8 cellular contexts compared by ENCODE assay signal in the genomic region with DNA sequence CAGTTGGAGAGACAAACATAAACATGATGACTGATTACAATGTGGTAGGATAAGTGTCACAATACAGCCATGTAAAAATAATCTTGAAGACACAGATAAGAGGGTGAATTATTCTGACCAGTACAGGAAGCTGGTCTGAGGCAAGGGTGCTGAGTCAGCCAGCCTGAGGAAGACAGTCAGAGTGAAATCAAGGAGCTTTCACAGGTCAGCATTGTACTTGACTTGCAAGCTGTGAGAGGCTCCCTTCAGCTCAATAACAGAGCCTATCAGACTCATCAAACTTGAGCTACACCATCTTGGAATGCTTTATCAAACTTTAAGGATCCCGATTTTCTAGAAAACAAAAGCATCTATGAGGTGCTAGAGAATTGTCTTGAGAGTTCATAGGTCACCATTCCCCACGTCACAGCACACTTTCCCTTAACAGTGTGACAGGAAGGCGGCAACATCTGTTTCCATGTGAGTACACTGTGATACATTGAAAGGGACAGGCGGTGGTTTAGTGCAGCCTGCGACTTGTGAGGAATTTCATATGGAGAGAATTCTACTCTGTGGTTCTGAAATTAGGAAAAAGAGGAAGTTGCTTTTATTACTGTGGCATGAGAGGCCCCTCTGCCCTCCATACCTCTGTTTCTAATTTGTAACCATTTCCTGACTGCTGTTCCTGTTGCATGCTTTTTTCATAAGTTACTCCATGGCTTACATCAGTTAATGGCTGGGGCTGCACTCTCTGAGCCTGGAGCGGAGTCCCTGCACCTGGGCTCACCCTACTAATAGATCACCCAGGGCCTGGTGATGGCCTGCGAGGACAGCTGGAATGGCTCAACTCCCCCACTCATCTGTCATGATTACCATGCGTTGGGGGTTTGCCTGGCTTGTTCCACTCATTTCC.
A peak's percentile ranks its signal among the peaks of the same experiment; 100 is the strongest.
DNase-seq lines count a peak whose midpoint lies in the region; ATAC-seq and TF ChIP-seq lines count a peak whose summit lies in the region.

No MANE protein-coding gene starts in this region.

- 64 to 70% methylated on average over 8 of the region's 8 CpGs for WGBS in lower leg skin, 2 donors

- peak; percentile 73 for ATAC-seq in HG02973 (IDR thresholded peaks at IDR 0.05; ENCODE audit: unreplicated experiment)

- intact Hi-C loops in lower leg skin (cut with DNase I; ENCODE audit: low total_unique reads), result no loop called here

- no peak for TF ChIP-seq POLR2A in lower leg skin (IDR thresholded peaks at IDR 0.05)

- no peak overlapping the region for H3K4me3 ChIP-seq in lower leg skin (ENCODE audit: low read depth, poor library complexity, severe bottlenecking)

- DNase-seq in NK-92 treated with Interleukin-12 subunit alpha and Interleukin-12 subunit beta, amount 100 ng/mL, for 24 hours (lab: John Stamatoyannopoulos, UW), result peak; percentile 35
- DNase-seq in NK-92 (lab: John Stamatoyannopoulos, UW; ENCODE audit: unreplicated experiment), result no peak
- DNase-seq in SK-N-DZ (ENCODE audit: low spot score), result peak; percentile 96
- DNase-seq in kidney tubule cell (ENCODE audit: low spot score), result peak; percentile 64
- no peak for DNase-seq in LoVo (ENCODE audit: low spot score)
- no peak for DNase-seq in T-helper 9 cell
- DNase-seq in lower leg skin (ENCODE audit: low spot score in 2 of 2), result no peak

- TF ChIP-seq CTCF in lower leg skin (IDR thresholded peaks at IDR 0.05), result no peak

Comparison
In these comparisons a context has a peak if more than half of its experiments do, and no peak if none do; other contexts are left out.
1. DNase-seq: peak in NK-92 treated with Interleukin-12 subunit alpha and Interleukin-12 subunit beta, amount 100 ng/mL, for 24 hours (single experiment), SK-N-DZ (single experiment) and kidney tubule cell (single experiment); none in NK-92 (single experiment), LoVo (single experiment), T-helper 9 cell (single experiment) and lower leg skin (0 of 2).